In genomic region chr15:99433026-99433756, GRCh38 we compare ENCODE assay signal across 10 cellular contexts.
A peak's percentile ranks its signal among the peaks of the same experiment; 100 is the strongest.
DNase-seq lines count a peak whose midpoint lies in the region; ATAC-seq and TF ChIP-seq lines count a peak whose summit lies in the region.
"Had no signal": no experiment of that assay in that cellular context is flagged by ENCODE, and none has a peak within 500 bp of the region (broad histone marks: within the 10 kb centered on the region; RNA-seq: fewer than 3 reads in every experiment).

No MANE protein-coding gene starts in this region.

- DNase-seq in GM13977 (ENCODE audit: low spot score) (peak; percentile 64), HUDEP-2 (lab: John Stamatoyannopoulos, UW; ENCODE audit: unreplicated experiment in 76 of 76) (peak in 42 of 76 experiments; percentile 6 to 71 (median 36)), fibroblast of the aortic adventitia (ENCODE audit: low read depth) (peak; percentile 66), NOMO-1 treated with dmso at 0.1 percent for 144 hours (lab: John Stamatoyannopoulos, UW; ENCODE audit: unreplicated experiment) (no peak), NCI-H774 (lab: John Stamatoyannopoulos, UW) (no peak), nephron progenitor cell (no peak)
- DNase-seq: NCI-H1930 had no signal

- no peaks in the 10 kb centered on the region for H3K36me3 ChIP-seq in rectal smooth muscle tissue (ENCODE audit: control insufficient read depth, insufficient read depth, low read length)
- H3K36me3 ChIP-seq: breast epithelium had no signal

- H3K27me3 Mint-ChIP-seq in nephron progenitor cell (ENCODE audit: low read depth, poor library complexity) = no peaks in the 10 kb centered on the region

- H3K4me3 ChIP-seq in fibroblast of the aortic adventitia (ENCODE audit: low read depth, low read length) (no peak overlapping the region), rectal smooth muscle tissue (ENCODE audit: low read length) (no peak overlapping the region)
- H3K4me3 ChIP-seq: breast epithelium had no signal

- in situ Hi-C loops in GM13977 (cut with MboI; ENCODE audit: low pct_unique_long_range_greater_than_20kb, low sequenced_read_pairs, unreplicated experiment) = no loop called here

- H3K4me3 Mint-ChIP-seq in nephron progenitor cell = no peak overlapping the region

- no peaks in the 10 kb centered on the region for H3K27me3 ChIP-seq in rectal smooth muscle tissue (ENCODE audit: control insufficient read depth, insufficient read depth, low read length)
- H3K27me3 ChIP-seq: breast epithelium had no signal

- no peaks in the 10 kb centered on the region for H3K4me1 ChIP-seq in rectal smooth muscle tissue (ENCODE audit: control insufficient read depth, insufficient read depth, low read length)

- no peaks in the 10 kb centered on the region for H3K9me3 Mint-ChIP-seq in nephron progenitor cell

- no peak for ATAC-seq in HG02973 (IDR thresholded peaks at IDR 0.05; ENCODE audit: unreplicated experiment)

- H3K36me3 Mint-ChIP-seq in nephron progenitor cell (ENCODE audit: low read depth) = no peaks in the 10 kb centered on the region

- peaks cover 51% of the 10 kb centered on the region for H3K4me1 Mint-ChIP-seq in nephron progenitor cell

- H3K27ac Mint-ChIP-seq in nephron progenitor cell = no peak overlapping the region

- peak overlapping the region; percentile 12 for H3K9ac ChIP-seq in rectal smooth muscle tissue (ENCODE audit: low read length)

- H3K27ac ChIP-seq in rectal smooth muscle tissue (ENCODE audit: low read depth, low read length) = no peak overlapping the region
- H3K27ac ChIP-seq: breast epithelium had no signal

- TF ChIP-seq CTCF in GM13977 (IDR thresholded peaks at IDR 0.05; ENCODE audit: extremely low read depth, insufficient read depth, missing control alignments) = no peak
- no peak for TF ChIP-seq CTCF in fibroblast of the aortic adventitia (IDR thresholded peaks at IDR 0.05; ENCODE audit: insufficient read depth, low read length)
- TF ChIP-seq CTCF in nephron progenitor cell (IDR thresholded peaks at IDR 0.05) = no peak

Comparison
In these comparisons a context has a peak if more than half of its experiments do, and no peak if none do; other contexts are left out.
1. DNase-seq: peak in GM13977 (single experiment), HUDEP-2 (42 of 76) and fibroblast of the aortic adventitia (single experiment); none in NOMO-1 treated with dmso at 0.1 percent for 144 hours (single experiment), NCI-H774 (single experiment) and nephron progenitor cell (single experiment).